9 cellular contexts compared by ENCODE assay signal in the genomic region with DNA sequence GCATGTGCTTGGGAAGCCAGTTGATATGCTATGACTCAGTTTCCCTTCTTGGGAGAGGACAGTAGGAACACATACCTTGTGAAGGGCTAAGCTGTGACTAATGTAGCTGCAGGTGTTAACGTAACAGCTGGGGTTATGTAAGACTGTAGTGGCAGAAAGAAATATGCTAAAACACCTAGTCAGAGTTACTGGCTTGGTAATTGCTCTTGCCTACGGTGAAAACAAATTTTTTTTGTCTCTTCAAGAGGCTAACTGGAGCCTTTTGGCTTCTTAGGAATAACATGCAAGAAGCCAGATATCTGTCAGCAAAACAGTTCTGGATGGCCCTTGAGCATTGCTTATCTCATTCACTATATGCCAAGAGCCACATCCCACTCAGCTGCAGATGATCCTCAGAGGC. TPM values are rescaled to one million over a fixed set of nuclear protein-coding genes. Genes with fewer than 3 reads are reported as not detected.
A peak's percentile ranks its signal among the peaks of the same experiment; 100 is the strongest.
DNase-seq lines count a peak whose midpoint lies in the region; ATAC-seq, FAIRE-seq and TF ChIP-seq lines count a peak whose summit lies in the region.
"Had no signal": no experiment of that assay in that cellular context is flagged by ENCODE, and none has a peak within 500 bp of the region (broad histone marks: within the 10 kb centered on the region; RNA-seq: fewer than 3 reads in every experiment).

No MANE protein-coding gene starts in this region.

- ATAC-seq in RWPE2 (ENCODE audit: low read depth) = peak; percentile 18
- no peak for ATAC-seq in HG03457 (IDR thresholded peaks at IDR 0.05; ENCODE audit: unreplicated experiment)
- no peak for ATAC-seq in HG02981 (IDR thresholded peaks at IDR 0.05; ENCODE audit: unreplicated experiment)

- H3K4me1 ChIP-seq in RWPE2 (ENCODE audit: insufficient read depth, poor library complexity, severe bottlenecking) (peaks cover 60% of the 10 kb centered on the region), esophagus (ENCODE audit: control insufficient read depth in 2 of 2, insufficient read depth in 2 of 2, low read length in 1 of 2) (peaks cover 0 to 5% of the 10 kb centered on the region in 2 donors)

- 32 to 37% methylated on average over 2 of the region's 2 CpGs for WGBS in esophagus, 2 donors

- H3K4me3 ChIP-seq in GM12865 (ENCODE audit: low read depth, low read length) (peak overlapping the region; percentile 93), RWPE2 (ENCODE audit: severe bottlenecking) (peak overlapping the region; percentile 45), esophagus (ENCODE audit: low read depth in 1 of 2, low read length in 2 of 2) (peak overlapping the region; percentile 77 to 83)

- DNase-seq in GM12865 (ENCODE audit: low read depth) (no peak), RWPE2 (ENCODE audit: low spot score) (no peak), renal cortical epithelial cell (ENCODE audit: low read depth) (peak; percentile 83), H54 (ENCODE audit: insufficient read length, low spot score) (no peak), DMS153 treated with DMSO at 0.1 percent for 48 hours (lab: John Stamatoyannopoulos, UW; ENCODE audit: unreplicated experiment) (no peak)
- DNase-seq: stimulated activated CD4-positive, alpha-beta T cell treated with anti-CD3 and anti-CD28 coated beads, Interleukin-4, amount 100 ng/mL, for 4 hours had no signal

- FAIRE-seq in H54 (lab: Jason Lieb, UNC) = no peak

- TF ChIP-seq CTCF in GM12865 (IDR thresholded peaks at IDR 0.05; ENCODE audit: insufficient read depth, low read depth, low read length, missing control alignments) (no peak), RWPE2 (IDR thresholded peaks at IDR 0.05; ENCODE audit: poor library complexity, severe bottlenecking) (no peak)

- H3K9me3 ChIP-seq in RWPE2 (ENCODE audit: severe bottlenecking) (no peaks in the 10 kb centered on the region), esophagus (ENCODE audit: control insufficient read depth in 2 of 2, insufficient read depth in 1 of 2, low read depth in 1 of 2, low read length in 1 of 2) (no peaks in the 10 kb centered on the region)

- TF ChIP-seq POLR2A in H54 (IDR thresholded peaks at IDR 0.05; ENCODE audit: low read depth, low read length) = no peak

- H3K27ac ChIP-seq in RWPE2 (ENCODE audit: poor library complexity, severe bottlenecking) (peak overlapping the region; percentile 81), esophagus (ENCODE audit: low read depth in 2 of 2, low read length in 1 of 2) (peak overlapping the region; percentile 92 to 93)

- H3K36me3 ChIP-seq in RWPE2 (ENCODE audit: low read depth) (peaks cover 36% of the 10 kb centered on the region), esophagus (ENCODE audit: control insufficient read depth in 2 of 2, insufficient read depth in 2 of 2, low read length in 1 of 2) (no peaks in the 10 kb centered on the region)

- H3K27me3 ChIP-seq in RWPE2 (ENCODE audit: insufficient read depth, poor library complexity, severe bottlenecking) (no peaks in the 10 kb centered on the region), esophagus (ENCODE audit: control insufficient read depth in 1 of 2, insufficient read depth in 2 of 2, low read length in 2 of 2) (no peaks in the 10 kb centered on the region)

RNA-seq across cellular contexts. Expression of gene MAPKBP1, which starts 1.4 kb away (rescaled TPM):
- 10 to 100 TPM; 11.9 to 57.3 TPM for polyA plus RNA-seq in esophagus
- 8.9 and 18.9 TPM in 2 replicates for total RNA-seq in renal cortical epithelial cell

RNA-seq across cellular contexts. Expression of gene JMJD7, which starts 52.2 kb away (rescaled TPM):
- 10 to 100 TPM; 27.9 to 39.4 TPM for polyA plus RNA-seq in esophagus
- total RNA-seq in renal cortical epithelial cell = 4.4 and 6.6 TPM in 2 replicates
